Comparison of ENCODE assay signal across 19 cellular contexts in the genomic region with DNA sequence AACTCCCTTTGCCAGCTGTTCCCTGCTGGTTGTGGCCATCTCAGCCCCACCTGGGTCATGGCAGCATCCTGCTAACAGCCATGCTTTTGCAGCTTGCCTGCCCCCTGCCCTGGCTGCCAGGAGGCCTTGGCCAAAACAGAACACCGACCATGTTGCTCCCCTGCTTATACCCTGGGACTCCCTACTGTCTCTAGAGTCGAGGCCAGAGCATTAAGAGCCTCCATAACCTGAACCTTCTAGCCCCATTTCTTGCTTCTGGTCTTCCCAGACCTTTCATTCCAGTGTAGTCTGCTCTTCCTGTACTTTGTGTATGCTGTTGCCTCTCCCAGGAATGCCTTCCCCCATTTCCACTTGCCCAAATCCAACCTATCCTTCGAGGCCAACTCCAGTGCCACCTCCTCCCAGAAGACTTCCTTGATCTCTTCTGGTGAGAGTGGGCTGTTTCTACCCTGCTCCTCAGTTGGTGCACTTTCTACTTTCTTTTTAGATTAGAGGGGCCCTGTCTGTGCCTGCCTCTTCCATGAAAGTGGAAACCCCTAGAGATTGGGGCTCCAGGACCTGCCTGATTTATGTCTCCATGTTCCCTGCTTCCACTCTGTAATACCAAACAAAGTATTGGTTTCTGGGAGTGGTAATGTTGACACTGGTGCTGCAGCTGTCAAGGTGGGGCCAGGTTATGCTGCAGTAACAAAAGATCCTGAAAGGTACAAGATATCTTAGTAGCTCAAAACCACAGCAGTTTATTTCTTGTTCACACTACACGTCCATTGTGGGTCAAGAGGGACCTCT.
DNase-seq lines count a peak whose midpoint lies in the region; ATAC-seq and TF ChIP-seq lines count a peak whose summit lies in the region.
"Had no signal": no experiment of that assay in that cellular context is flagged by ENCODE, and none has a peak within 500 bp of the region (broad histone marks: within the 10 kb centered on the region; RNA-seq: fewer than 3 reads in every experiment).

No MANE protein-coding gene starts in this region.

- in situ Hi-C loops in mammary epithelial cell (cut with MboI; ENCODE audit: low sequenced_read_pairs in 2 of 2): no loop called here

- no peak for ATAC-seq in CD4-positive, alpha-beta T cell (ENCODE audit: poor library complexity)
- ATAC-seq: PC-3 had no signal

- H3K4me2 ChIP-seq in mammary epithelial cell (ENCODE audit: insufficient read depth, low read depth, low read length): no peak overlapping the region

- H3K4me1 Mint-ChIP-seq in MCF 10A (ENCODE audit: insufficient read depth, unreplicated experiment): peaks cover 14% of the 10 kb centered on the region
- peaks cover 31% of the 10 kb centered on the region for H3K4me1 Mint-ChIP-seq in glutamatergic neuron (ENCODE audit: low read depth, unreplicated experiment)
- peaks cover 31% of the 10 kb centered on the region for H3K4me1 Mint-ChIP-seq in nephron progenitor cell
- no peaks in the 10 kb centered on the region for H3K4me1 Mint-ChIP-seq in activated CD4-positive, alpha-beta memory T cell treated with anti-CD3 and anti-CD28 coated beads, Interleukin-2, amount 10 ng/mL, durations not matched to agents 7 days and 5 days
- H3K4me1 Mint-ChIP-seq in CD4-positive, alpha-beta T cell (ENCODE audit: low read depth): no peaks in the 10 kb centered on the region

- BruUV-seq in MCF 10A (replicated peaks; lab: Mats Ljungman, UMichigan) (no TSS peak), mammary epithelial cell (replicated peaks; lab: Mats Ljungman, UMichigan) (no TSS peak)

- H2AFZ ChIP-seq in mammary epithelial cell (ENCODE audit: low read depth, low read length): no peak overlapping the region

- no peaks in the 10 kb centered on the region for H3K4me1 ChIP-seq in mammary epithelial cell (ENCODE audit: insufficient read depth, low read length)
- H3K4me1 ChIP-seq: SJSA1 had no signal

- peak overlapping the region; percentile 17 for H3K27ac Mint-ChIP-seq in MCF 10A (ENCODE audit: low read depth, unreplicated experiment)
- H3K27ac Mint-ChIP-seq in glutamatergic neuron (ENCODE audit: unreplicated experiment): peak overlapping the region; percentile 30
- peak overlapping the region; percentile 20 for H3K27ac Mint-ChIP-seq in nephron progenitor cell
- no peak overlapping the region for H3K27ac Mint-ChIP-seq in activated CD4-positive, alpha-beta memory T cell treated with anti-CD3 and anti-CD28 coated beads, Interleukin-2, amount 10 ng/mL, durations not matched to agents 7 days and 5 days
- H3K27ac Mint-ChIP-seq in CD4-positive, alpha-beta T cell: no peak overlapping the region
- H3K27ac Mint-ChIP-seq: CD8-positive, alpha-beta memory T cell had no signal

- H3K36me3 Mint-ChIP-seq in MCF 10A (ENCODE audit: insufficient read depth, unreplicated experiment) (peaks cover 5% of the 10 kb centered on the region), glutamatergic neuron (ENCODE audit: unreplicated experiment) (peaks cover 11% of the 10 kb centered on the region), nephron progenitor cell (ENCODE audit: low read depth) (peaks cover 32% of the 10 kb centered on the region)
- H3K36me3 Mint-ChIP-seq in activated CD4-positive, alpha-beta memory T cell treated with anti-CD3 and anti-CD28 coated beads, Interleukin-2, amount 10 ng/mL, durations not matched to agents 7 days and 5 days (ENCODE audit: low read depth): no peaks in the 10 kb centered on the region
- no peaks in the 10 kb centered on the region for H3K36me3 Mint-ChIP-seq in CD4-positive, alpha-beta T cell (ENCODE audit: low read depth)

- dilution Hi-C loops in mammary epithelial cell (cut with HindIII; ENCODE audit: low sequenced_read_pairs): no loop called here

- no peak overlapping the region for H3K9ac ChIP-seq in mammary epithelial cell (ENCODE audit: insufficient read depth, low read length)

- no peak overlapping the region for H3K27ac ChIP-seq in mammary epithelial cell (ENCODE audit: insufficient read depth, low read depth, low read length)
- no peak overlapping the region for H3K27ac ChIP-seq in CD4-positive, alpha-beta T cell (ENCODE audit: low read depth, low read length)
- H3K27ac ChIP-seq: SJSA1 had no signal

- H3K9me3 ChIP-seq in mammary epithelial cell (replicated peaks; ENCODE audit: insufficient read depth, low read length): no peaks in the 10 kb centered on the region
- no peaks in the 10 kb centered on the region for H3K9me3 ChIP-seq in CD4-positive, alpha-beta T cell (ENCODE audit: control insufficient read depth, low read length)
- H3K9me3 ChIP-seq: SJSA1 had no signal

- H3K27me3 ChIP-seq in mammary epithelial cell (ENCODE audit: insufficient read depth, low read length): no peaks in the 10 kb centered on the region
- H3K27me3 ChIP-seq in CD4-positive, alpha-beta T cell (ENCODE audit: control insufficient read depth, insufficient read depth, low read length): no peaks in the 10 kb centered on the region
- H3K27me3 ChIP-seq: SJSA1 had no signal

- POLR2A ChIA-PET in MCF 10A (lab: Yijun Ruan, JAX): no interaction called here
- POLR2A ChIA-PET in activated CD4-positive, alpha-beta memory T cell treated with anti-CD3 and anti-CD28 coated beads, Interleukin-2, amount 10 ng/mL, durations not matched to agents 7 days and 5 days (lab: Charles Lee): no interaction called here
- POLR2A ChIA-PET in CD4-positive, alpha-beta T cell (lab: Charles Lee): no interaction called here

- H3K79me2 ChIP-seq in mammary epithelial cell (ENCODE audit: insufficient read depth, low read length): no peaks in the 10 kb centered on the region

- H3K27me3 Mint-ChIP-seq in MCF 10A (ENCODE audit: insufficient read depth, unreplicated experiment) (no peaks in the 10 kb centered on the region), glutamatergic neuron (ENCODE audit: unreplicated experiment) (peaks cover 3% of the 10 kb centered on the region), nephron progenitor cell (ENCODE audit: low read depth, poor library complexity) (peaks cover 2% of the 10 kb centered on the region)
- no peaks in the 10 kb centered on the region for H3K27me3 Mint-ChIP-seq in activated CD4-positive, alpha-beta memory T cell treated with anti-CD3 and anti-CD28 coated beads, Interleukin-2, amount 10 ng/mL, durations not matched to agents 7 days and 5 days
- H3K27me3 Mint-ChIP-seq in CD4-positive, alpha-beta T cell: no peaks in the 10 kb centered on the region

- 100% methylated on average over 2 of the region's 4 CpGs for WGBS in mammary epithelial cell (ENCODE audit: low coverage, missing lambda C conversion rate)

- no peak overlapping the region for H3K4me3 Mint-ChIP-seq in MCF 10A (ENCODE audit: unreplicated experiment)
- H3K4me3 Mint-ChIP-seq in glutamatergic neuron (ENCODE audit: unreplicated experiment): no peak overlapping the region
- no peak overlapping the region for H3K4me3 Mint-ChIP-seq in nephron progenitor cell
- no peak overlapping the region for H3K4me3 Mint-ChIP-seq in activated CD4-positive, alpha-beta memory T cell treated with anti-CD3 and anti-CD28 coated beads, Interleukin-2, amount 10 ng/mL, durations not matched to agents 7 days and 5 days
- H3K4me3 Mint-ChIP-seq in CD4-positive, alpha-beta T cell: no peak overlapping the region
- H3K4me3 Mint-ChIP-seq: CD8-positive, alpha-beta memory T cell; H9 had no signal

- CTCF ChIA-PET in MCF 10A (lab: Yijun Ruan, JAX) (interaction anchor here (1.1 kb wide), 1 partner anchor 350 kb away, joined by 3 read pairs; no protein-coding TSS in a partner anchor), mammary epithelial cell (lab: Charles Lee; ENCODE audit: low non-redundant PET) (no interaction called here)
- CTCF ChIA-PET in activated CD4-positive, alpha-beta memory T cell treated with anti-CD3 and anti-CD28 coated beads, Interleukin-2, amount 10 ng/mL, durations not matched to agents 7 days and 5 days (lab: Charles Lee): no interaction called here
- CTCF ChIA-PET in CD4-positive, alpha-beta T cell (lab: Charles Lee): no interaction called here

- intact Hi-C loops in MCF 10A (cut with micrococcal nuclease) (no loop called here), mammary epithelial cell (cut with micrococcal nuclease) (no loop called here)
- intact Hi-C loops in CD4-positive, alpha-beta T cell (cut with DNase I, micrococcal nuclease): no loop called here

- H3K4me3 ChIP-seq in mammary epithelial cell (replicated peaks in 1 of 3; ENCODE audit: insufficient read depth in 1 of 3, low read depth in 2 of 3, low read length in 3 of 3): no peak overlapping the region
- H3K4me3 ChIP-seq: SJSA1 had no signal

- no peaks in the 10 kb centered on the region for H3K9me3 Mint-ChIP-seq in MCF 10A (ENCODE audit: unreplicated experiment)
- H3K9me3 Mint-ChIP-seq in glutamatergic neuron (ENCODE audit: unreplicated experiment): peaks cover 10% of the 10 kb centered on the region
- H3K9me3 Mint-ChIP-seq in nephron progenitor cell: no peaks in the 10 kb centered on the region
- no peaks in the 10 kb centered on the region for H3K9me3 Mint-ChIP-seq in activated CD4-positive, alpha-beta memory T cell treated with anti-CD3 and anti-CD28 coated beads, Interleukin-2, amount 10 ng/mL, durations not matched to agents 7 days and 5 days
- no peaks in the 10 kb centered on the region for H3K9me3 Mint-ChIP-seq in CD4-positive, alpha-beta T cell
- H3K9me3 Mint-ChIP-seq: H9 had no signal

- TF ChIP-seq CTCF in MCF 10A (IDR thresholded peaks at IDR 0.05; ENCODE audit: unreplicated experiment) (no peak), mammary epithelial cell (conservative IDR thresholded peaks at IDR 0.05 in 1 of 2, IDR thresholded peaks at IDR 0.05 in 1 of 2; ENCODE audit: extremely low read depth in 1 of 2, insufficient read depth in 1 of 2, low read depth in 1 of 2, low read length in 2 of 2) (no peak), glutamatergic neuron (IDR thresholded peaks at IDR 0.05; ENCODE audit: partially characterized antibody, unreplicated experiment) (no peak), nephron progenitor cell (IDR thresholded peaks at IDR 0.05) (no peak)
- TF ChIP-seq CTCF in CD4-positive, alpha-beta T cell (IDR thresholded peaks at IDR 0.05): no peak

- DNase-seq in MCF 10A (ENCODE audit: unreplicated experiment) (no peak), mammary epithelial cell (no peak), glutamatergic neuron (no peak), nephron progenitor cell (no peak), HUDEP-2 (lab: John Stamatoyannopoulos, UW; ENCODE audit: unreplicated experiment in 76 of 76) (no peak)
- no peak for DNase-seq in activated CD4-positive, alpha-beta T cell treated with anti-CD3 and anti-CD28 coated beads for 48 hours
- no peak for DNase-seq in activated CD4-positive, alpha-beta memory T cell treated with anti-CD3 and anti-CD28 coated beads, Interleukin-2, amount 10 ng/mL, durations not matched to agents 7 days and 5 days
- no peak for DNase-seq in CD4-positive, alpha-beta T cell
- DNase-seq: 8988T; CD8-positive, alpha-beta memory T cell; DMS79; H9; NCI-H1436; NCI-H2029; NCI-H2171; NCI-H446 treated with DMSO at 0.1 percent for 48 hours; NCI-H774; PC-3 had no signal

- peaks cover 2% of the 10 kb centered on the region for H3K36me3 ChIP-seq in mammary epithelial cell (ENCODE audit: insufficient read depth, low read length)

- no peaks in the 10 kb centered on the region for H4K20me1 ChIP-seq in mammary epithelial cell (ENCODE audit: insufficient read depth, low read length)

Comparison
In these comparisons a context has a peak if more than half of its experiments do, and no peak if none do; other contexts are left out.
1. H3K27ac Mint-ChIP-seq: peak in MCF 10A (single experiment), glutamatergic neuron (single experiment) and nephron progenitor cell (single experiment); none in activated CD4-positive, alpha-beta memory T cell treated with anti-CD3 and anti-CD28 coated beads, Interleukin-2, amount 10 ng/mL, durations not matched to agents 7 days and 5 days (single experiment) and CD4-positive, alpha-beta T cell (single experiment).